1 cellular context compared by ENCODE assay signal in the genomic region with DNA sequence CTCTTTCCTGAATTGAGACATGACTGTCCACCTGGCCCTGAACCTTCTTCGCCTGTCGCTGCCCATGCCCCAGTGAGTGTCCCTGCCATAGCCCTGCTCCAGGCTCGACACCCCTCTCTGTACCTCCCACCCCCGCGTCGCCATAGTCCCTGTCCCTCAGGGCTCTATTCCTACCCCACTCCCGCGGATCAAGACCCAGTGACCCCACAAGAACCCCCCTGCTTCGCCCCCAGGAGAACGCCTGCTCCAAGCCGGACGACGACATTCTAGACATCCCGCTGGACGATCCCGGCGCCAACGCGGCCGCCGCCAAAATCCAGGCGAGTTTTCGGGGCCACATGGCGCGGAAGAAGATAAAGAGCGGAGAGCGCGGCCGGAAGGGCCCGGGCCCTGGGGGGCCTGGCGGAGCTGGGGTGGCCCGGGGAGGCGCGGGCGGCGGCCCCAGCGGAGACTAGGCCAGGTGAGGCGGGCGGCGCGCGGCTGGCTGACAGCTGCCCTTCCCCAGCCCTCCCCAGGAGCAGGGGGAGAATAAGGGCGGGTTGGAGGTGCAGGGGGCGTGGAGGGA.
TF ChIP-seq lines count a peak whose summit lies in the region.

No MANE protein-coding gene starts in this region.

TF ChIP-seq in HepG2, 621 proteins besides CTCF, POLR2A, EP300 and RAD21:
- TF ChIP-seq NR2F6 (IDR thresholded peaks at IDR 0.05): no peak
- no peak for TF ChIP-seq NR2F6 (CRISPR knock-in tag; IDR thresholded peaks at IDR 0.05)
- no peak for TF ChIP-seq ZNF282 (IDR thresholded peaks at IDR 0.05; ENCODE audit: partially characterized antibody)
- TF ChIP-seq FOXA3 (CRISPR knock-in tag; IDR thresholded peaks at IDR 0.05): no peak
- TF ChIP-seq, protein P1, sequence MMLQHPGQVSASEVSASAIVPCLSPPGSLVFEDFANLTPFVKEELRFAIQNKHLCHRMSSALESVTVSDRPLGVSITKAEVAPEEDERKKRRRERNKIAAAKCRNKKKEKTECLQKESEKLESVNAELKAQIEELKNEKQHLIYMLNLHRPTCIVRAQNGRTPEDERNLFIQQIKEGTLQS (CRISPR knock-in tag; IDR thresholded peaks at IDR 0.05): no peak
- TF ChIP-seq RAD51 (IDR thresholded peaks at IDR 0.05; ENCODE audit: borderline replicate concordance): no peak
- TF ChIP-seq LCORL (IDR thresholded peaks at IDR 0.05): no peak
- TF ChIP-seq LCORL (CRISPR knock-in tag; IDR thresholded peaks at IDR 0.05): no peak
- TF ChIP-seq PLRG1 (conservative IDR thresholded peaks at IDR 0.05): no peak
- no peak for TF ChIP-seq NR2C2 (CRISPR knock-in tag; IDR thresholded peaks at IDR 0.05; ENCODE audit: borderline replicate concordance)
- TF ChIP-seq RBAK (CRISPR knock-in tag; IDR thresholded peaks at IDR 0.05): no peak
- TF ChIP-seq PHB2 (IDR thresholded peaks at IDR 0.05; ENCODE audit: partially characterized antibody): no peak
- no peak for TF ChIP-seq ZNF263 (CRISPR knock-in tag; IDR thresholded peaks at IDR 0.05)
- TF ChIP-seq ATM (IDR thresholded peaks at IDR 0.05; ENCODE audit: borderline replicate concordance): no peak
- TF ChIP-seq ZNF670 (CRISPR knock-in tag; IDR thresholded peaks at IDR 0.05; ENCODE audit: borderline replicate concordance): no peak
- no peak for TF ChIP-seq GABPB1 (CRISPR knock-in tag; IDR thresholded peaks at IDR 0.05)
- no peak for TF ChIP-seq FOXK2 (IDR thresholded peaks at IDR 0.05)
- TF ChIP-seq PHF21A (CRISPR knock-in tag; IDR thresholded peaks at IDR 0.05): no peak
- TF ChIP-seq ZNF782 (CRISPR knock-in tag; IDR thresholded peaks at IDR 0.05; ENCODE audit: borderline replicate concordance): no peak
- no peak for TF ChIP-seq SETDB1 (CRISPR knock-in tag; IDR thresholded peaks at IDR 0.05; ENCODE audit: borderline replicate concordance)
